16 cellular contexts compared by ENCODE assay signal in genomic region chr22:20399866-20400605, GRCh38. TPM values are rescaled to one million over a fixed set of nuclear protein-coding genes. Genes with fewer than 3 reads are reported as not detected.
DNase-seq lines count a peak whose midpoint lies in the region; ATAC-seq, FAIRE-seq and TF ChIP-seq lines count a peak whose summit lies in the region.
"Had no signal": no experiment of that assay in that cellular context is flagged by ENCODE, and none has a peak within 500 bp of the region (broad histone marks: within the 10 kb centered on the region; RNA-seq: fewer than 3 reads in every experiment).

No MANE protein-coding gene starts in this region.

- H3K79me2 ChIP-seq in K562 (ENCODE audit: control insufficient read depth, insufficient read depth, low read length) (peaks cover 7% of the 10 kb centered on the region), smooth muscle cell (ENCODE audit: low read depth) (peaks cover 37% of the 10 kb centered on the region)

- H3K9me3 Mint-ChIP-seq in immature natural killer cell (no peaks in the 10 kb centered on the region), chondrocyte (ENCODE audit: low read depth) (no peaks in the 10 kb centered on the region)
- H3K9me3 Mint-ChIP-seq in stimulated activated effector memory CD8-positive, alpha-beta T cell treated with anti-CD3 and anti-CD28 coated beads, Interleukin-12 subunit alpha, Interleukin-12 subunit beta, amount 100 ng/mL, for 72 hours, result no peaks in the 10 kb centered on the region
- H3K9me3 Mint-ChIP-seq: CD4-positive, alpha-beta memory T cell; H9 had no signal

- H3F3A ChIP-seq in smooth muscle cell (ENCODE audit: low read depth), result peaks cover 4% of the 10 kb centered on the region

- POLR2A ChIA-PET in K562 (lab: Yijun Ruan, JAX), result interaction anchor here (0.6 to 2.1 kb wide), 5 partner anchors 8 to 1432 kb away, joined by 3 to 10 read pairs (median 4); no protein-coding TSS in a partner anchor

- H2AFZ ChIP-seq in K562 (ENCODE audit: low read depth, low read length) (no peak overlapping the region), smooth muscle cell (ENCODE audit: low read depth) (no peak overlapping the region)

- TF ChIP-seq CTCF in K562 (IDR thresholded peaks at IDR 0.05 in 2 of 3, conservative IDR thresholded peaks at IDR 0.05 in 1 of 3; ENCODE audit: insufficient read depth in 2 of 3, low read depth in 1 of 3, low read length in 3 of 3) (no peak), chondrocyte (IDR thresholded peaks at IDR 0.05) (no peak), smooth muscle cell (IDR thresholded peaks at IDR 0.05; ENCODE audit: borderline replicate concordance, insufficient read depth, poor library complexity, severe bottlenecking) (no peak)

- ATAC-seq in K562 (no peak), HG02623 (IDR thresholded peaks at IDR 0.05; ENCODE audit: unreplicated experiment) (no peak)
- no peak for ATAC-seq in stimulated activated effector memory CD8-positive, alpha-beta T cell treated with anti-CD3 and anti-CD28 coated beads, Interleukin-12 subunit alpha, Interleukin-12 subunit beta, amount 100 ng/mL, for 72 hours
- ATAC-seq: GM12878 had no signal

- peaks cover 8 to 20% (median 8%) of the 10 kb centered on the region in 3 donors for H3K36me3 Mint-ChIP-seq in immature natural killer cell
- peaks cover 1% of the 10 kb centered on the region for H3K36me3 Mint-ChIP-seq in stimulated activated effector memory CD8-positive, alpha-beta T cell treated with anti-CD3 and anti-CD28 coated beads, Interleukin-12 subunit alpha, Interleukin-12 subunit beta, amount 100 ng/mL, for 72 hours
- H3K36me3 Mint-ChIP-seq in chondrocyte (ENCODE audit: low read depth), result peaks cover 10% of the 10 kb centered on the region

- H3K9me1 ChIP-seq in K562 (ENCODE audit: control insufficient read depth, insufficient read depth, low read length), result peaks cover 7% of the 10 kb centered on the region

- H3K4me1 Mint-ChIP-seq in immature natural killer cell (peaks cover 52 to 74% of the 10 kb centered on the region in 2 donors), chondrocyte (ENCODE audit: low read depth) (peaks cover 26% of the 10 kb centered on the region)
- H3K4me1 Mint-ChIP-seq in stimulated activated effector memory CD8-positive, alpha-beta T cell treated with anti-CD3 and anti-CD28 coated beads, Interleukin-12 subunit alpha, Interleukin-12 subunit beta, amount 100 ng/mL, for 72 hours, result peaks cover 32% of the 10 kb centered on the region

- peaks cover 20 to 45% (median 38%) of the 10 kb centered on the region in 10 experiments for H3K4me1 ChIP-seq in BLaER1 treated with 17β-estradiol and CSF1 and Interleukin-3, amounts not matched to agents 10 nM and 100 nM
- H3K4me1 ChIP-seq in K562 (replicated peaks in 1 of 2; ENCODE audit: control insufficient read depth in 2 of 2, insufficient read depth in 2 of 2, low read length in 2 of 2), result peaks cover 3 to 8% of the 10 kb centered on the region in 2 experiments; a peak in 4 of 5 replicates
- peaks cover 8% of the 10 kb centered on the region for H3K4me1 ChIP-seq in smooth muscle cell (ENCODE audit: low read depth)

- FAIRE-seq in K562 (lab: Jason Lieb, UNC), result no peak
- FAIRE-seq: GM12878, GM19239 had no signal

- in situ Hi-C loops in K562 (cut with MboI), result loop anchor here (10.0 to 25.0 kb wide), 3 partner anchors 55 to 1863 kb away; partner anchors contain the start of gene TMEM191B

- H3K27me3 Mint-ChIP-seq in immature natural killer cell (ENCODE audit: low read depth in 3 of 3), result no peaks in the 10 kb centered on the region
- H3K27me3 Mint-ChIP-seq in chondrocyte (ENCODE audit: low read depth), result no peaks in the 10 kb centered on the region
- H3K27me3 Mint-ChIP-seq: CD4-positive, alpha-beta memory T cell had no signal

- H3K27ac ChIP-seq in BLaER1 treated with 17β-estradiol and CSF1 and Interleukin-3, amounts not matched to agents 10 nM and 100 nM, result no peak overlapping the region
- H3K27ac ChIP-seq in K562 (ENCODE audit: extremely low read depth, low read depth, low read length) (no peak overlapping the region), smooth muscle cell (ENCODE audit: low read depth) (no peak overlapping the region)
- H3K27ac ChIP-seq: C4-2B had no signal

- peaks cover 0 to 64% (median 39%) of the 10 kb centered on the region in 11 experiments; a peak in 13 of 22 replicates for H4K20me1 ChIP-seq in BLaER1 treated with 17β-estradiol and CSF1 and Interleukin-3, amounts not matched to agents 10 nM and 100 nM
- 0 out of 2 replicates have a peak, but pooled peaks cover 6% of the 10 kb centered on the region for H4K20me1 ChIP-seq in K562 (replicated peaks; ENCODE audit: control insufficient read depth, insufficient read depth, low read length)
- peaks cover 46% of the 10 kb centered on the region for H4K20me1 ChIP-seq in smooth muscle cell (ENCODE audit: low read depth)

- no peaks in the 10 kb centered on the region for H3K27me3 ChIP-seq in BLaER1 treated with 17β-estradiol and CSF1 and Interleukin-3, amounts not matched to agents 10 nM and 100 nM
- H3K27me3 ChIP-seq in K562 (ENCODE audit: control insufficient read depth in 2 of 2, insufficient read depth in 2 of 2, low read length in 2 of 2) (no peaks in the 10 kb centered on the region), smooth muscle cell (ENCODE audit: low read depth) (no peaks in the 10 kb centered on the region)

- intact Hi-C loops in K562 (cut with micrococcal nuclease), result no loop called here

- H3K27ac Mint-ChIP-seq in immature natural killer cell (peak overlapping the region in 5 of 6 donors; percentile 3 to 74 (median 59)), chondrocyte (ENCODE audit: unreplicated experiment) (no peak overlapping the region)
- H3K27ac Mint-ChIP-seq in stimulated activated effector memory CD8-positive, alpha-beta T cell treated with anti-CD3 and anti-CD28 coated beads, Interleukin-12 subunit alpha, Interleukin-12 subunit beta, amount 100 ng/mL, for 72 hours, result peak overlapping the region; percentile 20

- TF ChIP-seq RAD21 in K562 (CRISPR knock-in tag; conservative IDR thresholded peaks at IDR 0.05 in 1 of 2, IDR thresholded peaks at IDR 0.05 in 1 of 2), result no peak

- no peak for TF ChIP-seq POLR2A in K562 (conservative IDR thresholded peaks at IDR 0.05)

- H3K4me3 Mint-ChIP-seq in immature natural killer cell (no peak overlapping the region), chondrocyte (ENCODE audit: unreplicated experiment) (no peak overlapping the region)
- no peak overlapping the region for H3K4me3 Mint-ChIP-seq in stimulated activated effector memory CD8-positive, alpha-beta T cell treated with anti-CD3 and anti-CD28 coated beads, Interleukin-12 subunit alpha, Interleukin-12 subunit beta, amount 100 ng/mL, for 72 hours
- H3K4me3 Mint-ChIP-seq: H9 had no signal

- H3K9me3 ChIP-seq in BLaER1 treated with 17β-estradiol and CSF1 and Interleukin-3, amounts not matched to agents 10 nM and 100 nM (replicated peaks in 1 of 11), result no peaks in the 10 kb centered on the region
- H3K9me3 ChIP-seq in K562 (replicated peaks; ENCODE audit: control insufficient read depth, insufficient read depth, low read depth, low read length), result no peaks in the 10 kb centered on the region
- H3K9me3 ChIP-seq in smooth muscle cell (replicated peaks; ENCODE audit: low read depth), result no peaks in the 10 kb centered on the region

- peak overlapping the region in 6 of 11 experiments; percentile 16 to 71 (median 60); a peak in 8 of 22 replicates for H3K4me2 ChIP-seq in BLaER1 treated with 17β-estradiol and CSF1 and Interleukin-3, amounts not matched to agents 10 nM and 100 nM
- H3K4me2 ChIP-seq in K562 (ENCODE audit: insufficient read depth, low read length), result no peak overlapping the region
- no peak overlapping the region for H3K4me2 ChIP-seq in smooth muscle cell

- CTCF ChIA-PET in K562 (lab: Yijun Ruan, JAX; ENCODE audit: low intra/inter-chr PET ratio), result no interaction called here

- H3K9ac ChIP-seq in BLaER1 treated with 17β-estradiol and CSF1 and Interleukin-3, amounts not matched to agents 10 nM and 100 nM, result no peak overlapping the region
- H3K9ac ChIP-seq in K562 (ENCODE audit: insufficient read depth in 1 of 2, low read depth in 2 of 2, low read length in 2 of 2), result 0 out of 4 replicates have a peak overlapping the region, but pooled peaks of 1 of the 2 experiments have one; percentile 0
- no peak overlapping the region for H3K9ac ChIP-seq in smooth muscle cell (ENCODE audit: low read depth)

- no TSS peak for BruUV-seq in K562 (replicated peaks; lab: Mats Ljungman, UMichigan)

- no peak overlapping the region for H3K4me3 ChIP-seq in BLaER1 treated with 17β-estradiol and CSF1 and Interleukin-3, amounts not matched to agents 10 nM and 100 nM
- no peak overlapping the region for H3K4me3 ChIP-seq in K562
- no peak overlapping the region for H3K4me3 ChIP-seq in smooth muscle cell
- H3K4me3 ChIP-seq: GM12878 had no signal

- DNase-seq in K562 (ENCODE audit: extremely low read depth in 1 of 4, low spot score in 3 of 4) (peak in 3 of 4 experiments; percentile 37 to 52 (median 40)), immature natural killer cell (no peak), chondrocyte (ENCODE audit: low spot score) (no peak), smooth muscle cell (lab: John Stamatoyannopoulos, UW; ENCODE audit: unreplicated experiment) (no peak), NCI-H446 treated with DMSO at 0.1 percent for 48 hours (lab: John Stamatoyannopoulos, UW) (no peak)
- no peak for DNase-seq in stimulated activated effector memory CD8-positive, alpha-beta T cell treated with anti-CD3 and anti-CD28 coated beads, Interleukin-12 subunit alpha, Interleukin-12 subunit beta, amount 100 ng/mL, for 72 hours (ENCODE audit: low spot score in 2 of 2)
- DNase-seq: ACHN; CD4-positive, alpha-beta memory T cell; DMS79; GOT3; H9 had no signal

- WGBS in K562 (ENCODE audit: insufficient coverage, low coverage, missing lambda C conversion rate), result 74% methylated on average over 4 of the region's 4 CpGs
- 88% methylated on average over 4 of the region's 4 CpGs for WGBS in smooth muscle cell (ENCODE audit: low lambda C conversion rate)

- TF ChIP-seq EP300 in K562 (IDR thresholded peaks at IDR 0.05; ENCODE audit: low read length), result no peak

- peaks cover 13 to 61% (median 47%) of the 10 kb centered on the region in 11 experiments for H3K36me3 ChIP-seq in BLaER1 treated with 17β-estradiol and CSF1 and Interleukin-3, amounts not matched to agents 10 nM and 100 nM
- H3K36me3 ChIP-seq in K562 (ENCODE audit: control insufficient read depth, insufficient read depth, low read length) (peaks cover 45% of the 10 kb centered on the region; the same call in 2 of the 3 replicates), smooth muscle cell (ENCODE audit: low read depth) (no peaks in the 10 kb centered on the region)

RNA-seq across cellular contexts. Expression of gene ZNF74, which starts 6.1 kb away (rescaled TPM):
- total RNA-seq in K562 (2011; cell fraction: chromatin; rRNA removed; ENCODE audit: low replicate concordance), result 36.8 and 68.2 TPM in 2 replicates
- total RNA-seq in K562 (2011; cell fraction: nucleolus; rRNA removed), result 55.4 and 63.2 TPM in 2 replicates
- total RNA-seq in K562 (2011; cell fraction: nucleoplasm; rRNA removed), result 50.2 and 53.7 TPM in 2 replicates
- total RNA-seq in K562 (2014; rRNA removed), result 49.2 and 56.7 TPM in 2 replicates
- 17.4 and 20.5 TPM in 2 replicates for total RNA-seq in K562 (2014; rRNA removed; fragmentation: Illumina TruSeq; extraction: Trizol)
- 31.5 and 32.5 TPM in 2 replicates for total RNA-seq in K562 (2015; rRNA removed; fragmentation: Illumina TruSeq; extraction: Trizol)
- total RNA-seq in K562 (2021), result 53.5 and 55.7 TPM in 2 replicates
- 33.8 and 49.7 TPM in 2 replicates for polyA plus RNA-seq in K562 (2011; rRNA removed)
- polyA plus RNA-seq in K562 (2011; cell fraction: cytosol; rRNA removed), result 56.9 and 67.4 TPM in 2 replicates
- polyA plus RNA-seq in K562 (2011; cell fraction: nucleus; rRNA removed), result 42.8 and 56.1 TPM in 2 replicates
- 31.5 and 39.9 TPM in 2 replicates for polyA plus RNA-seq in K562 (2012)
- 22.8 and 24.5 TPM in 2 replicates for polyA plus RNA-seq in K562 (2014; fragmentation: Illumina TruSeq; extraction: Trizol)
- polyA plus RNA-seq in K562 (2014; fragmentation: Nextera tagmentation; extraction: Ambion mirVana), result 1 to 10 TPM; 2.4 to 3.7 TPM
- 37.1 and 62.8 TPM in 2 replicates for polyA plus RNA-seq in K562 (2014; rRNA removed)
- polyA minus RNA-seq in K562 (2011; rRNA and poly(A)+ RNA removed), result 32.6 and 33.0 TPM in 2 replicates
- 39.3 and 58.2 TPM in 2 replicates for polyA minus RNA-seq in K562 (2011; cell fraction: cytosol; rRNA and poly(A)+ RNA removed)
- 23.6 and 28.3 TPM in 2 replicates for polyA minus RNA-seq in K562 (2011; cell fraction: nucleus; rRNA and poly(A)+ RNA removed)
- polyA plus RNA-seq in immature natural killer cell, result 10 to 100 TPM in 1 of 3 donors, 1 to 10 TPM in 2; 2.0 to 16.8 (median 6.7) TPM
- total RNA-seq in chondrocyte, result 12.7 to 15.7 TPM (median 13.6 TPM) in 3 replicates
- 11.8 and 12.5 TPM in 2 replicates for total RNA-seq in smooth muscle cell
- 12.1 and 14.3 TPM in 2 replicates for polyA plus RNA-seq in smooth muscle cell

RNA-seq across cellular contexts. Expression of gene SCARF2, which starts 37.6 kb away (rescaled TPM):
- total RNA-seq in K562 (2011; cell fraction: chromatin; rRNA removed; ENCODE audit: low replicate concordance), result 0.65 TPM in 1 of 2 replicates, not detected in the other
- 0.50 and 0.92 TPM in 2 replicates for total RNA-seq in K562 (2011; cell fraction: nucleolus; rRNA removed)
- 0.15 TPM in 2 replicates for total RNA-seq in K562 (2011; cell fraction: nucleoplasm; rRNA removed)
- 0.20 and 0.32 TPM in 2 replicates for total RNA-seq in K562 (2014; rRNA removed)
- not detected in 2 replicates for total RNA-seq in K562 (2014; rRNA removed; fragmentation: Illumina TruSeq; extraction: Trizol)
- not detected in 2 replicates for total RNA-seq in K562 (2015; rRNA removed; fragmentation: Illumina TruSeq; extraction: Trizol)
- total RNA-seq in K562 (2021), result 0.13 and 0.29 TPM in 2 replicates
- 0.06 and 0.26 TPM in 2 replicates for polyA plus RNA-seq in K562 (2011; rRNA removed)
- polyA plus RNA-seq in K562 (2011; cell fraction: cytosol; rRNA removed), result 0.15 and 0.25 TPM in 2 replicates
- 0.61 and 0.65 TPM in 2 replicates for polyA plus RNA-seq in K562 (2011; cell fraction: nucleus; rRNA removed)
- 0.21 and 1.3 TPM in 2 replicates for polyA plus RNA-seq in K562 (2012)
- polyA plus RNA-seq in K562 (2014; fragmentation: Illumina TruSeq; extraction: Trizol), result not detected in 2 replicates
- not detected for polyA plus RNA-seq in K562 (2014; fragmentation: Nextera tagmentation; extraction: Ambion mirVana)
- polyA plus RNA-seq in K562 (2014; rRNA removed), result 0.13 and 0.23 TPM in 2 replicates
- not detected in 2 replicates for polyA minus RNA-seq in K562 (2011; rRNA and poly(A)+ RNA removed)
- polyA minus RNA-seq in K562 (2011; cell fraction: cytosol; rRNA and poly(A)+ RNA removed), result not detected in 2 replicates
- polyA minus RNA-seq in K562 (2011; cell fraction: nucleus; rRNA and poly(A)+ RNA removed), result 0.22 and 0.27 TPM in 2 replicates
- polyA plus RNA-seq in immature natural killer cell, result under 1 TPM in 1 of 3 donors, not detected in 2; 0.48 TPM
- 56.5 to 88.8 TPM (median 86.5 TPM) in 3 replicates for total RNA-seq in chondrocyte
- total RNA-seq in smooth muscle cell, result 30.9 and 32.8 TPM in 2 replicates
- 70.9 and 89.8 TPM in 2 replicates for polyA plus RNA-seq in smooth muscle cell

Comparison
In these comparisons a context has a peak if more than half of its experiments do, and no peak if none do; other contexts are left out.
1. H3K4me2 ChIP-seq: peak in BLaER1 treated with 17β-estradiol and CSF1 and Interleukin-3, amounts not matched to agents 10 nM and 100 nM (6 of 11); none in K562 (single experiment) and smooth muscle cell (single experiment).
2. DNase-seq: peak in K562 (3 of 4); none in immature natural killer cell (0 of 3), stimulated activated effector memory CD8-positive, alpha-beta T cell treated with anti-CD3 and anti-CD28 coated beads, Interleukin-12 subunit alpha, Interleukin-12 subunit beta, amount 100 ng/mL, for 72 hours (0 of 2), chondrocyte (single experiment), smooth muscle cell (single experiment) and NCI-H446 treated with DMSO at 0.1 percent for 48 hours (single experiment).
3. RNA of gene SCARF2, which starts 37.6 kb away (total RNA-seq): 56.5 to 88.8 TPM in chondrocyte and 30.9 to 32.8 TPM in smooth muscle cell; 0.13 to 0.92 TPM in K562; every median in the first group is over 10 times any median in the second.